Comparison of ENCODE assay signal across 1 cellular context in the genomic region with DNA sequence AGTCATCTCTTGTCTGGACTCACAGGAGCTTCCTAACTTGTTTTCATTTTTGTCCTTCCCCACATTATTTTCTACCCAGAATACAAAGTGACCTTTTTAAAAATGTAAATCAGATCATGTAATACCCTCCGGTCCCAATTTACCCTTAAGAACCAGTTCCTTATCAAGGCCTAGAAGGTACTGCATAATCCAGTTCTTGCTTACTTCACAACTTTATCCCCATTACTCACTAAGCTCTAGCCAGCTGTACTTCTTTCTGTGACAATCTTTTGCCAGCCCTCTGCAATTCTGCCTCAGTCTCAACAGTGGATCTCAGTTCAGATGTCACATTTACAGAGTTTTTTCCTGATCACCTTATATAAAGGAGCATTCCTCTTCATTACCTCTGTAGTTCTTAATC.
TF ChIP-seq lines count a peak whose summit lies in the region.

No MANE protein-coding gene starts in this region.

TF ChIP-seq in IMR-90, 13 proteins besides CTCF, POLR2A, EP300 and RAD21:
- TF ChIP-seq SMC3 (IDR thresholded peaks at IDR 0.05; ENCODE audit: low read depth, low read length), result no peak
- TF ChIP-seq RFX5 (IDR thresholded peaks at IDR 0.05; ENCODE audit: low read depth, low read length), result no peak
- TF ChIP-seq, protein P1, sequence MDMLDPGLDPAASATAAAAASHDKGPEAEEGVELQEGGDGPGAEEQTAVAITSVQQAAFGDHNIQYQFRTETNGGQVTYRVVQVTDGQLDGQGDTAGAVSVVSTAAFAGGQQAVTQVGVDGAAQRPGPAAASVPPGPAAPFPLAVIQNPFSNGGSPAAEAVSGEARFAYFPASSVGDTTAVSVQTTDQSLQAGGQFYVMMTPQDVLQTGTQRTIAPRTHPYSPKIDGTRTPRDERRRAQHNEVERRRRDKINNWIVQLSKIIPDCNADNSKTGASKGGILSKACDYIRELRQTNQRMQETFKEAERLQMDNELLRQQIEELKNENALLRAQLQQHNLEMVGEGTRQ (IDR thresholded peaks at IDR 0.05; ENCODE audit: low read depth, low read length), result no peak
- TF ChIP-seq NFE2L2 (IDR thresholded peaks at IDR 0.05; ENCODE audit: low read depth, low read length), result no peak
- TF ChIP-seq BHLHE40 (IDR thresholded peaks at IDR 0.05; ENCODE audit: low read depth, low read length), result no peak
- TF ChIP-seq RCOR1 (IDR thresholded peaks at IDR 0.05; ENCODE audit: insufficient replicate concordance, low read length), result no peak
- TF ChIP-seq CHD1 (IDR thresholded peaks at IDR 0.05; ENCODE audit: low read depth, low read length), result no peak
- no peak for TF ChIP-seq CEBPB (IDR thresholded peaks at IDR 0.05; ENCODE audit: low read depth, low read length)
- TF ChIP-seq, protein P2, sequence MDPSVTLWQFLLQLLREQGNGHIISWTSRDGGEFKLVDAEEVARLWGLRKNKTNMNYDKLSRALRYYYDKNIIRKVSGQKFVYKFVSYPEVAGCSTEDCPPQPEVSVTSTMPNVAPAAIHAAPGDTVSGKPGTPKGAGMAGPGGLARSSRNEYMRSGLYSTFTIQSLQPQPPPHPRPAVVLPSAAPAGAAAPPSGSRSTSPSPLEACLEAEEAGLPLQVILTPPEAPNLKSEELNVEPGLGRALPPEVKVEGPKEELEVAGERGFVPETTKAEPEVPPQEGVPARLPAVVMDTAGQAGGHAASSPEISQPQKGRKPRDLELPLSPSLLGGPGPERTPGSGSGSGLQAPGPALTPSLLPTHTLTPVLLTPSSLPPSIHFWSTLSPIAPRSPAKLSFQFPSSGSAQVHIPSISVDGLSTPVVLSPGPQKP (IDR thresholded peaks at IDR 0.05; ENCODE audit: borderline replicate concordance, low read depth, low read length), result no peak
- no peak for TF ChIP-seq FOS (IDR thresholded peaks at IDR 0.05; ENCODE audit: low read depth, low read length)
- TF ChIP-seq MAFK (IDR thresholded peaks at IDR 0.05; ENCODE audit: low read depth, low read length), result no peak
- TF ChIP-seq MAZ (IDR thresholded peaks at IDR 0.05; ENCODE audit: borderline replicate concordance, low read depth, low read length), result no peak
- TF ChIP-seq MXI1 (IDR thresholded peaks at IDR 0.05; ENCODE audit: borderline replicate concordance, low read depth, low read length), result no peak
